9 cellular contexts compared by ENCODE assay signal in the genomic region with DNA sequence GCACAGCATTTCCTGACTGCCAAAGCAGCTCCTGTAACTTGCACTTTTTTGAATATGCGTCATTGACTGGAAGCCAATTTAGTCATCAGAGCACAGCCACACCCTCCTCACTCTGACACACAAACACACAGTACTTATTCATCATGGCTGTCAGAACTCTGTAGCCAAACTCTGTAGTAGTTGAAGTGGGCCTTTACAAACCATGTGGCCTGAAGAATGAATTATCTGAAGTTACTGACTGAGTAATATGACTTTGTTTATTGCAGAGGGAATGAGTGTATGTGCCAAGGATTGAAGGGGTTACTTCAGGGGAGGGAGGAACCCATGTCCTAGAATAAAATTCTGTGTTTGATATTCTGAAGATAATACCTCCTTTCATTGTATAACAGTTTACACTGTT.
DNase-seq lines count a peak whose midpoint lies in the region; ATAC-seq, FAIRE-seq and TF ChIP-seq lines count a peak whose summit lies in the region.
"Had no signal": no experiment of that assay in that cellular context is flagged by ENCODE, and none has a peak within 500 bp of the region (broad histone marks: within the 10 kb centered on the region; RNA-seq: fewer than 3 reads in every experiment).

No MANE protein-coding gene starts in this region.

- H3K79me2 ChIP-seq in GM12878 (ENCODE audit: control insufficient read depth, insufficient read depth, low read length): no peaks in the 10 kb centered on the region

- H3K4me2 ChIP-seq in GM12878 (ENCODE audit: control insufficient read depth, insufficient read depth): no peak overlapping the region

- no peak for TF ChIP-seq RAD21 in GM12878 (IDR thresholded peaks at IDR 0.05; ENCODE audit: insufficient read depth, low read depth, low read length)

- H3K9ac ChIP-seq in GM12878 (ENCODE audit: control insufficient read depth, insufficient read depth, low read length): no peak overlapping the region

- H4K20me1 ChIP-seq in GM12878 (ENCODE audit: control insufficient read depth, insufficient read depth): no peaks in the 10 kb centered on the region

- H3K27me3 ChIP-seq in GM12878 (replicated peaks in 1 of 2; ENCODE audit: control insufficient read depth in 2 of 2, insufficient read depth in 2 of 2, low read length in 1 of 2): no peaks in the 10 kb centered on the region
- H3K27me3 ChIP-seq: ovary had no signal

- TF ChIP-seq CTCF in GM12878 (IDR thresholded peaks at IDR 0.05 in 2 of 3, conservative IDR thresholded peaks at IDR 0.05 in 1 of 3; ENCODE audit: control insufficient read depth in 2 of 3, extremely low read depth in 1 of 3, insufficient read depth in 1 of 3, low read depth in 3 of 3, low read length in 3 of 3): no peak

- TF ChIP-seq POLR2A in GM12878 (IDR thresholded peaks at IDR 0.05; ENCODE audit: low read depth, low read length): no peak

- DNase-seq in GM03348 (ENCODE audit: low spot score) (peak; percentile 82), NCI-H1048 (lab: John Stamatoyannopoulos, UW) (peak; percentile 16), GM12878 (ENCODE audit: low read depth, low spot score) (no peak), left colon (no peak), urothelium cell line (ENCODE audit: low spot score) (peak; percentile 63), KBM-7 (no peak), germinal center (ENCODE audit: low spot score) (no peak)
- no peak for DNase-seq in stimulated activated CD4-positive, alpha-beta T cell treated with anti-CD3 and anti-CD28 coated beads, Interleukin-4, amount 100 ng/mL, for 4 hours

- no peak for FAIRE-seq in GM12878 (lab: Jason Lieb, UNC)
- FAIRE-seq in urothelium cell line (lab: Jason Lieb, UNC): no peak

- intact Hi-C loops in GM12878 (cut with micrococcal nuclease; ENCODE audit: unreplicated experiment) (no loop called here), left colon (cut with DNase I, micrococcal nuclease) (no loop called here)

- 0 out of 4 replicates have a peak, but pooled peaks cover 0 to 4% of the 10 kb centered on the region in 2 experiments for H3K36me3 ChIP-seq in GM12878 (ENCODE audit: control insufficient read depth in 2 of 2, insufficient read depth in 2 of 2, low read length in 1 of 2)
- H3K36me3 ChIP-seq: ovary had no signal

- ATAC-seq in GM12878 (no peak), left colon (peak; percentile 98)

- in situ Hi-C loops in GM12878 (cut with MboI): no loop called here
- in situ Hi-C loops in KBM-7 (cut with MboI; ENCODE audit: low pct_unique_long_range_greater_than_20kb, low sequenced_read_pairs): no loop called here

- SMC1A ChIA-PET in GM12878 (lab: Charles Lee; ENCODE audit: uncharacterized antibody, unreplicated experiment): interaction anchor here (1.4 kb wide), 1 partner anchor 23 kb away, joined by 4 read pairs; no protein-coding TSS in a partner anchor

- CTCF ChIA-PET in GM12878 (lab: Yijun Ruan, JAX): interaction anchor here (1.2 to 2.0 kb wide), 2 partner anchors 9 to 12 kb away, joined by 3 to 9 read pairs; no protein-coding TSS in a partner anchor

- POLR2A ChIA-PET in GM12878 (lab: Charles Lee): no interaction called here

- H3K27ac ChIP-seq in GM12878 (ENCODE audit: control insufficient read depth, insufficient read depth): no peak overlapping the region
- H3K27ac ChIP-seq: ovary had no signal

- no peak overlapping the region for H3K4me3 ChIP-seq in GM12878
- H3K4me3 ChIP-seq: ovary had no signal

- RAD21 ChIA-PET in GM12878 (lab: Charles Lee; ENCODE audit: unreplicated experiment): no interaction called here

- no peak for TF ChIP-seq EP300 in GM12878 (IDR thresholded peaks at IDR 0.05; ENCODE audit: borderline replicate concordance in 1 of 2, control insufficient read depth in 1 of 2, low read depth in 2 of 2, low read length in 2 of 2)

- 0% methylated on average over 1 of the region's 1 CpG for WGBS in GM12878 (ENCODE audit: insufficient coverage, insufficient replicate concordance, low lambda C conversion rate, missing lambda C conversion rate)

- BruUV-seq in GM12878 (replicated peaks; lab: Mats Ljungman, UMichigan): no TSS peak

- no peak overlapping the region for H2AFZ ChIP-seq in GM12878 (ENCODE audit: control insufficient read depth, low read depth, low read length)

- H3K9me3 ChIP-seq in GM12878 (replicated peaks; ENCODE audit: control insufficient read depth, insufficient read depth, low read length): no peaks in the 10 kb centered on the region
- H3K9me3 ChIP-seq: ovary had no signal

- H3K4me1 ChIP-seq in GM12878 (ENCODE audit: control insufficient read depth, insufficient read depth, low read length): peaks cover 11% of the 10 kb centered on the region

TF ChIP-seq in GM12878, 131 proteins besides CTCF, POLR2A, EP300 and RAD21:
- no peak for TF ChIP-seq RFX5 (IDR thresholded peaks at IDR 0.05; ENCODE audit: low read depth, low read length)
- TF ChIP-seq, protein P1, sequence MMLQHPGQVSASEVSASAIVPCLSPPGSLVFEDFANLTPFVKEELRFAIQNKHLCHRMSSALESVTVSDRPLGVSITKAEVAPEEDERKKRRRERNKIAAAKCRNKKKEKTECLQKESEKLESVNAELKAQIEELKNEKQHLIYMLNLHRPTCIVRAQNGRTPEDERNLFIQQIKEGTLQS (IDR thresholded peaks at IDR 0.05; ENCODE audit: borderline replicate concordance, extremely low read depth, low read depth, low read length): no peak
- TF ChIP-seq TCF7 (IDR thresholded peaks at IDR 0.05; ENCODE audit: borderline replicate concordance): no peak
- no peak for TF ChIP-seq EZH2 (IDR thresholded peaks at IDR 0.05; ENCODE audit: borderline replicate concordance, control insufficient read depth, low read depth, low read length)
- no peak for TF ChIP-seq CBX5 (IDR thresholded peaks at IDR 0.05; ENCODE audit: low read depth)
- no peak for TF ChIP-seq ETV6 (conservative IDR thresholded peaks at IDR 0.05 in 1 of 2, IDR thresholded peaks at IDR 0.05 in 1 of 2; ENCODE audit: borderline replicate concordance in 1 of 2, low read depth in 1 of 2)
- TF ChIP-seq, protein P2, sequence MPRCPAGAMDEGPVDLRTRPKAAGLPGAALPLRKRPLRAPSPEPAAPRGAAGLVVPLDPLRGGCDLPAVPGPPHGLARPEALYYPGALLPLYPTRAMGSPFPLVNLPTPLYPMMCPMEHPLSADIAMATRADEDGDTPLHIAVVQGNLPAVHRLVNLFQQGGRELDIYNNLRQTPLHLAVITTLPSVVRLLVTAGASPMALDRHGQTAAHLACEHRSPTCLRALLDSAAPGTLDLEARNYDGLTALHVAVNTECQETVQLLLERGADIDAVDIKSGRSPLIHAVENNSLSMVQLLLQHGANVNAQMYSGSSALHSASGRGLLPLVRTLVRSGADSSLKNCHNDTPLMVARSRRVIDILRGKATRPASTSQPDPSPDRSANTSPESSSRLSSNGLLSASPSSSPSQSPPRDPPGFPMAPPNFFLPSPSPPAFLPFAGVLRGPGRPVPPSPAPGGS (IDR thresholded peaks at IDR 0.05; ENCODE audit: borderline replicate concordance, insufficient read depth, low read depth, low read length, poor library complexity, severe bottlenecking): peak; percentile 16
- TF ChIP-seq FOXK2 (IDR thresholded peaks at IDR 0.05): no peak
- TF ChIP-seq, protein P3, sequence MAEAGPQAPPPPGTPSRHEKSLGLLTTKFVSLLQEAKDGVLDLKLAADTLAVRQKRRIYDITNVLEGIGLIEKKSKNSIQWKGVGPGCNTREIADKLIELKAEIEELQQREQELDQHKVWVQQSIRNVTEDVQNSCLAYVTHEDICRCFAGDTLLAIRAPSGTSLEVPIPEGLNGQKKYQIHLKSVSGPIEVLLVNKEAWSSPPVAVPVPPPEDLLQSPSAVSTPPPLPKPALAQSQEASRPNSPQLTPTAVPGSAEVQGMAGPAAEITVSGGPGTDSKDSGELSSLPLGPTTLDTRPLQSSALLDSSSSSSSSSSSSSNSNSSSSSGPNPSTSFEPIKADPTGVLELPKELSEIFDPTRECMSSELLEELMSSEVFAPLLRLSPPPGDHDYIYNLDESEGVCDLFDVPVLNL (IDR thresholded peaks at IDR 0.05; ENCODE audit: low read depth, low read length): no peak
- TF ChIP-seq CREB1 (IDR thresholded peaks at IDR 0.05; ENCODE audit: low read depth): peak; percentile 44; the same call in 1 of the 2 replicates
- TF ChIP-seq, protein P4, sequence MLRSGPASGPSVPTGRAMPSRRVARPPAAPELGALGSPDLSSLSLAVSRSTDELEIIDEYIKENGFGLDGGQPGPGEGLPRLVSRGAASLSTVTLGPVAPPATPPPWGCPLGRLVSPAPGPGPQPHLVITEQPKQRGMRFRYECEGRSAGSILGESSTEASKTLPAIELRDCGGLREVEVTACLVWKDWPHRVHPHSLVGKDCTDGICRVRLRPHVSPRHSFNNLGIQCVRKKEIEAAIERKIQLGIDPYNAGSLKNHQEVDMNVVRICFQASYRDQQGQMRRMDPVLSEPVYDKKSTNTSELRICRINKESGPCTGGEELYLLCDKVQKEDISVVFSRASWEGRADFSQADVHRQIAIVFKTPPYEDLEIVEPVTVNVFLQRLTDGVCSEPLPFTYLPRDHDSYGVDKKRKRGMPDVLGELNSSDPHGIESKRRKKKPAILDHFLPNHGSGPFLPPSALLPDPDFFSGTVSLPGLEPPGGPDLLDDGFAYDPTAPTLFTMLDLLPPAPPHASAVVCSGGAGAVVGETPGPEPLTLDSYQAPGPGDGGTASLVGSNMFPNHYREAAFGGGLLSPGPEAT (IDR thresholded peaks at IDR 0.05; ENCODE audit: low read depth): no peak
- no peak for TF ChIP-seq PAX5 (IDR thresholded peaks at IDR 0.05; ENCODE audit: borderline replicate concordance, low read depth, low read length)
- no peak for TF ChIP-seq RAD51 (IDR thresholded peaks at IDR 0.05)

Comparison
In these comparisons a context has a peak if more than half of its experiments do, and no peak if none do; other contexts are left out.
1. DNase-seq: peak in GM03348 (single experiment), NCI-H1048 (single experiment) and urothelium cell line (single experiment); none in GM12878 (single experiment), left colon (0 of 2), stimulated activated CD4-positive, alpha-beta T cell treated with anti-CD3 and anti-CD28 coated beads, Interleukin-4, amount 100 ng/mL, for 4 hours (0 of 2), KBM-7 (single experiment) and germinal center (single experiment).